Comparison of ENCODE assay signal across 21 cellular contexts in genomic region chrX:149993989-149994388, GRCh38.
"Had no signal": no experiment of that assay in that cellular context is flagged by ENCODE, and none has a peak within 500 bp of the region (broad histone marks: within the 10 kb centered on the region; RNA-seq: fewer than 3 reads in every experiment).

No MANE protein-coding gene starts in this region.

- H3K4me3 ChIP-seq: heart right ventricle, hepatocyte, left ventricle myocardium inferior, lung, ovary, spleen, suprapubic skin, thoracic aorta, tibial artery, upper lobe of right lung had no signal

- H3K27ac ChIP-seq: hepatocyte, ovary, spleen, suprapubic skin, thoracic aorta, tibial artery, upper lobe of right lung had no signal

- H2AFZ ChIP-seq: hepatocyte had no signal

- H3K4me1 ChIP-seq: left ventricle myocardium inferior, spleen, suprapubic skin, tibial artery, upper lobe of right lung had no signal

- H3K4me2 ChIP-seq: hepatocyte had no signal

- H3K36me3 ChIP-seq: left ventricle myocardium inferior, ovary, suprapubic skin, thoracic aorta, upper lobe of right lung had no signal

- ATAC-seq: heart right ventricle; natural killer cell; right cardiac atrium; sciatic nerve; stimulated activated effector memory CD8-positive, alpha-beta T cell treated with anti-CD3 and anti-CD28 coated beads, Interleukin-12 subunit alpha, Interleukin-12 subunit beta, amount 100 ng/mL, for 72 hours; upper lobe of right lung had no signal

- H3K9me3 ChIP-seq: heart right ventricle, left ventricle myocardium inferior, ovary, spleen, suprapubic skin, thoracic aorta, tibial artery, upper lobe of right lung had no signal

- H3K27me3 ChIP-seq: heart right ventricle, hepatocyte, ovary, spleen, suprapubic skin, tibial artery, upper lobe of right lung had no signal

- DNase-seq: heart right ventricle; islet precursor cell; left ventricle myocardium inferior; mesendoderm; natural killer cell; ovary; retina; right cardiac atrium; small intestine; spleen; stimulated activated CD4-positive, alpha-beta T cell treated with anti-CD3 and anti-CD28 coated beads, Interleukin-4, amount 100 ng/mL, for 24 hours; stimulated activated naive CD4-positive, alpha-beta T cell; tibial artery; trophoblast cell; upper lobe of right lung had no signal

- H3K79me2 ChIP-seq: hepatocyte had no signal
